In the genomic region with DNA sequence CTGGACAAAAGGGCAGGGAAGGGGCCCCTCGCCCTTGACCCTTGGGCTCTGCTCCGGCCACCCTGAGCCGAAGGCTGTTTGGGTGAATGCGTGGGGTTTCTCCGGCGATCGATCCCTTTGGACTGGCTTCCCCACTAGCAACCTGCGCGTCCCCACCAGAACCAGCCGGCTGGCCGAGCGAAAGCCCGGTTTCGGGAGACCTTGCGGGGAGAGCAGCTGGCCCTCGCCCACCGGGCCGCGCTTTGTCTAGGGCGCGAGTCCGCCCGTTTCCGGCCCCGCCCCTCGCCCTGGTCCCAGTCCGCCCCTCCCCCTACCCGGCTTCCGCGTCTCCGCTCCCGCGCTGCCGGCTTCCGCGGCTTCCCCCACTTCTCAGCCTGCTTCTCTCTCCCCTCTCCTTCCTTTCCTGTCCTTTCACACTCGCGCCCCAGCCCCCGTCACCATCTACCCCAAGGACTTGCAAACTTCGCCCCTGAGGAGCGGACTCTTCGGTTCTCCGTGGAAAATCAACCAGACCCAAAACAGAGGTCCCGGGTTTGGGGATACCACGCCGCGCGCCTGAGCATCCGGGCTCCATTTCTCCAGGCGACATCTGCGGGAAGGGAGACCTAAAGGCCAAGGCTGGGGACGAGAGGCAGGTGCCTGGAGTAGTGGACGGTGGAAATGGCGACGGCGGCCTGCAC, we compare ENCODE assay signal across 9 cellular contexts. TPM values are rescaled to one million over a fixed set of nuclear protein-coding genes. Genes with fewer than 3 reads are reported as not detected.
A peak's percentile ranks its signal among the peaks of the same experiment; 100 is the strongest.
DNase-seq lines count a peak whose midpoint lies in the region; TF ChIP-seq lines count a peak whose summit lies in the region.
"Had no signal": no experiment of that assay in that cellular context is flagged by ENCODE, and none has a peak within 500 bp of the region (broad histone marks: within the 10 kb centered on the region; RNA-seq: fewer than 3 reads in every experiment).

No MANE protein-coding gene starts in this region.

- DNase-seq in DMS53 (lab: John Stamatoyannopoulos, UW) (peak; percentile 92), NCI-H1105 (lab: John Stamatoyannopoulos, UW) (peak; percentile 27), mammary epithelial cell (no peak), mesenchymal stem cell (no peak), suprapubic skin (ENCODE audit: low spot score in 2 of 2) (peak in 1 of 2 donors; percentile 62), putamen (ENCODE audit: low spot score) (no peak), RWPE1 (ENCODE audit: low spot score) (no peak), inferior parietal cortex (ENCODE audit: extremely low spot score) (no peak)

- no peak overlapping the region for H3K4ac ChIP-seq in mesenchymal stem cell (ENCODE audit: low read depth in 1 of 2, low read length in 2 of 2)

- no peak overlapping the region for H2BK5ac ChIP-seq in mesenchymal stem cell (ENCODE audit: low read depth, low read length, poor library complexity, severe bottlenecking)

- TF ChIP-seq CTCF in mammary epithelial cell (conservative IDR thresholded peaks at IDR 0.05 in 1 of 2, IDR thresholded peaks at IDR 0.05 in 1 of 2; ENCODE audit: extremely low read depth in 1 of 2, insufficient read depth in 1 of 2, low read depth in 1 of 2, low read length in 2 of 2) = no peak
- no peak for TF ChIP-seq CTCF in suprapubic skin (IDR thresholded peaks at IDR 0.05)
- no peak for TF ChIP-seq CTCF in RWPE1 (conservative IDR thresholded peaks at IDR 0.05; ENCODE audit: low read depth)

- H3K4me3 ChIP-seq in mammary epithelial cell (replicated peaks in 1 of 3; ENCODE audit: insufficient read depth in 1 of 3, low read depth in 2 of 3, low read length in 3 of 3) (peak overlapping the region; percentile 10 to 38 (median 26)), mesenchymal stem cell (ENCODE audit: insufficient read depth in 1 of 2, low read depth in 1 of 2, low read length in 2 of 2) (peak overlapping the region; percentile 49 to 55), suprapubic skin (peak overlapping the region; percentile 35)

- H3K4me1 ChIP-seq in mammary epithelial cell (ENCODE audit: insufficient read depth, low read length) (peaks cover 8% of the 10 kb centered on the region), mesenchymal stem cell (ENCODE audit: control insufficient read depth, insufficient read depth, low read depth, low read length) (peaks cover 18% of the 10 kb centered on the region), suprapubic skin (peaks cover 27% of the 10 kb centered on the region)

- no peak for TF ChIP-seq EP300 in suprapubic skin (IDR thresholded peaks at IDR 0.05)

- no peaks in the 10 kb centered on the region for H4K20me1 ChIP-seq in mammary epithelial cell (ENCODE audit: insufficient read depth, low read length)

- POLR2A ChIA-PET in RWPE1 (lab: Yijun Ruan, JAX; ENCODE audit: low non-redundant PET) = interaction anchor here (0.6 kb wide), 1 partner anchor 13 kb away, joined by 4 read pairs; no protein-coding TSS in a partner anchor

- H3K27ac ChIP-seq in mammary epithelial cell (ENCODE audit: insufficient read depth, low read depth, low read length) (no peak overlapping the region), mesenchymal stem cell (ENCODE audit: low read length, poor library complexity, severe bottlenecking) (no peak overlapping the region), suprapubic skin (peak overlapping the region; percentile 11), RWPE1 (no peak overlapping the region)

- no peak overlapping the region for H3K23ac ChIP-seq in mesenchymal stem cell (ENCODE audit: low read length in 2 of 2)

- H3K9me3 ChIP-seq in mammary epithelial cell (replicated peaks; ENCODE audit: insufficient read depth, low read length) (no peaks in the 10 kb centered on the region), mesenchymal stem cell (ENCODE audit: control insufficient read depth, low read length) (peaks cover 8% of the 10 kb centered on the region), suprapubic skin (no peaks in the 10 kb centered on the region)

- peak overlapping the region; percentile 85 for H3K4me2 ChIP-seq in mammary epithelial cell (ENCODE audit: insufficient read depth, low read depth, low read length)
- peak overlapping the region; percentile 86 for H3K4me2 ChIP-seq in mesenchymal stem cell (ENCODE audit: low read length, poor library complexity, severe bottlenecking)

- dilution Hi-C loops in mammary epithelial cell (cut with HindIII; ENCODE audit: low sequenced_read_pairs) = no loop called here

- H4K91ac ChIP-seq in mesenchymal stem cell (ENCODE audit: low read length) = no peak overlapping the region

- CTCF ChIA-PET in mammary epithelial cell (lab: Charles Lee; ENCODE audit: low non-redundant PET) = no interaction called here
- CTCF ChIA-PET in RWPE1 (lab: Yijun Ruan, JAX) = interaction anchor here (1.5 kb wide), 1 partner anchor 16 kb away, joined by 7 read pairs; no protein-coding TSS in a partner anchor

- no peaks in the 10 kb centered on the region for H3K79me1 ChIP-seq in mesenchymal stem cell (replicated peaks; ENCODE audit: low read length, poor library complexity, severe bottlenecking)

- no peak overlapping the region for H2BK15ac ChIP-seq in mesenchymal stem cell (ENCODE audit: low read depth, poor library complexity, severe bottlenecking)

- no peak overlapping the region for H2BK12ac ChIP-seq in mesenchymal stem cell (ENCODE audit: low read length in 2 of 2)

- no peak overlapping the region for H4K8ac ChIP-seq in mesenchymal stem cell (ENCODE audit: low read length)

- in situ Hi-C loops in mammary epithelial cell (cut with MboI; ENCODE audit: low sequenced_read_pairs in 2 of 2) = no loop called here

- no peak overlapping the region for H3K18ac ChIP-seq in mesenchymal stem cell (ENCODE audit: low read depth in 1 of 2, low read length in 2 of 2)

- no peak overlapping the region for H3K9ac ChIP-seq in mammary epithelial cell (ENCODE audit: insufficient read depth, low read length)
- H3K9ac ChIP-seq in mesenchymal stem cell (ENCODE audit: low read length) = no peak overlapping the region

- no TSS peak for BruUV-seq in mammary epithelial cell (replicated peaks; lab: Mats Ljungman, UMichigan)

- H2AFZ ChIP-seq in mammary epithelial cell (ENCODE audit: low read depth, low read length) (peak overlapping the region; percentile 53), mesenchymal stem cell (ENCODE audit: low read depth, low read length) (no peak overlapping the region)

- H3K14ac ChIP-seq in mesenchymal stem cell (ENCODE audit: low read length in 2 of 2) = no peak overlapping the region

- intact Hi-C loops in mammary epithelial cell (cut with micrococcal nuclease) = no loop called here

- no peak overlapping the region for H2AK5ac ChIP-seq in mesenchymal stem cell (ENCODE audit: low read length, severe bottlenecking)

- H3K36me3 ChIP-seq in mammary epithelial cell (ENCODE audit: insufficient read depth, low read length) (no peaks in the 10 kb centered on the region), mesenchymal stem cell (ENCODE audit: control insufficient read depth in 1 of 2, insufficient read depth in 2 of 2, low read depth in 1 of 2, low read length in 2 of 2) (no peaks in the 10 kb centered on the region), suprapubic skin (no peaks in the 10 kb centered on the region)

- TF ChIP-seq POLR2A in suprapubic skin (IDR thresholded peaks at IDR 0.05) = no peak

- H3K27me3 ChIP-seq in mammary epithelial cell (ENCODE audit: insufficient read depth, low read length) (peaks cover 50% of the 10 kb centered on the region), mesenchymal stem cell (ENCODE audit: control insufficient read depth in 1 of 2, insufficient read depth in 1 of 2, low read length in 2 of 2) (peaks cover 80 to 100% of the 10 kb centered on the region in 2 experiments), suprapubic skin (peaks cover 100% of the 10 kb centered on the region)

- no peak overlapping the region for H2BK120ac ChIP-seq in mesenchymal stem cell (ENCODE audit: low read depth, low read length)

- no peaks in the 10 kb centered on the region for H3K79me2 ChIP-seq in mammary epithelial cell (ENCODE audit: insufficient read depth, low read length)

- 27% methylated on average over 13 of the region's 56 CpGs for WGBS in mammary epithelial cell (ENCODE audit: low coverage, missing lambda C conversion rate)
- 1% methylated on average over 47 of the region's 56 CpGs for WGBS in mesenchymal stem cell
- 3% methylated on average over 47 of the region's 56 CpGs for WGBS in suprapubic skin

RNA-seq across cellular contexts. Expression of a gene that starts 12.7 kb away (rescaled TPM):
- total RNA-seq in mammary epithelial cell (under 1 TPM in 1 of 2 donors, not detected in 1; 0.67 TPM), suprapubic skin (1 to 10 TPM; 1.2 to 5.8 (median 3.1) TPM)
- polyA plus RNA-seq in mammary epithelial cell = not detected
- polyA minus RNA-seq in mammary epithelial cell = not detected
- polyA plus RNA-seq in mesenchymal stem cell (2013, experiment 1 of 2) = 0.22 TPM
- 0.16 TPM for polyA plus RNA-seq in mesenchymal stem cell (2013, experiment 2 of 2)

RNA-seq across cellular contexts. Expression of a gene that starts 48.0 kb away (rescaled TPM):
- total RNA-seq in mammary epithelial cell = 1 to 10 TPM in 1 of 2 donors, not detected in 1; 1.3 TPM
- 0.03 TPM for polyA plus RNA-seq in mammary epithelial cell
- polyA minus RNA-seq in mammary epithelial cell = not detected
- not detected for polyA plus RNA-seq in mesenchymal stem cell (2013, experiment 1 of 2)
- 0.10 TPM for polyA plus RNA-seq in mesenchymal stem cell (2013, experiment 2 of 2)
- 10 to 100 TPM; 22.7 to 66.9 (median 39.5) TPM for total RNA-seq in suprapubic skin
- total RNA-seq: glomerular endothelial cell had no signal

RNA-seq across cellular contexts. Expression of a gene that starts 52.1 kb away (rescaled TPM):
- total RNA-seq in mammary epithelial cell (not detected), suprapubic skin (10 to 100 TPM; 25.4 to 81.3 (median 50.5) TPM)
- polyA plus RNA-seq in mammary epithelial cell = not detected
- not detected for polyA minus RNA-seq in mammary epithelial cell
- not detected for polyA plus RNA-seq in mesenchymal stem cell (2013, experiment 1 of 2)
- polyA plus RNA-seq in mesenchymal stem cell (2013, experiment 2 of 2) = not detected
- total RNA-seq: glomerular endothelial cell had no signal

Comparison
In these comparisons a context has a peak if more than half of its experiments do, and no peak if none do; other contexts are left out.
1. DNase-seq: peak in DMS53 (single experiment) and NCI-H1105 (single experiment); none in mammary epithelial cell (single experiment), mesenchymal stem cell (single experiment), putamen (single experiment), RWPE1 (single experiment) and inferior parietal cortex (single experiment).
2. RNA of a gene that starts 48.0 kb away (total RNA-seq): 22.7 to 66.9 TPM in suprapubic skin; 1.3 TPM in mammary epithelial cell; every median in the first group is over 10 times any median in the second.
3. RNA of a gene that starts 52.1 kb away (total RNA-seq): 25.4 to 81.3 TPM in suprapubic skin; not detected in mammary epithelial cell; every median in the first group is over 10 times any median in the second.
4. Peak in every context shown above with its lines, with median percentiles within 50 percentile points of each other: H3K4me3 ChIP-seq.